24 cellular contexts compared by ENCODE assay signal in genomic region chr15:77807115-77807514, GRCh38.
DNase-seq lines count a peak whose midpoint lies in the region; TF ChIP-seq lines count a peak whose summit lies in the region.
"Had no signal": no experiment of that assay in that cellular context is flagged by ENCODE, and none has a peak within 500 bp of the region (broad histone marks: within the 10 kb centered on the region; RNA-seq: fewer than 3 reads in every experiment).

No MANE protein-coding gene starts in this region.

- H3K4me3 ChIP-seq in neuronal stem cell (ENCODE audit: low read length in 2 of 2): no peak overlapping the region
- H3K4me3 ChIP-seq: A549, GM23248 had no signal

- DNase-seq in NCI-H748 (lab: John Stamatoyannopoulos, UW; ENCODE audit: unreplicated experiment) (peak; percentile 9), NCI-H748 treated with DMSO at 0.1 percent for 48 hours (lab: John Stamatoyannopoulos, UW) (no peak), Daoy (ENCODE audit: low read depth) (peak; percentile 58), NCI-H1092 treated with DMSO at 0.1 percent for 48 hours (lab: John Stamatoyannopoulos, UW) (peak; percentile 28), neuronal stem cell (ENCODE audit: low spot score) (no peak), NCI-H2171 treated with DMSO at 0.1 percent for 48 hours (lab: John Stamatoyannopoulos, UW) (no peak), DMS53 treated with DMSO at 0.1 percent for 48 hours (lab: John Stamatoyannopoulos, UW; ENCODE audit: unreplicated experiment) (no peak), progenitor cell of endocrine pancreas (ENCODE audit: low spot score, unreplicated experiment) (no peak)
- DNase-seq: AML-193; Caco-2; CD4-positive, alpha-beta memory T cell; DND-41; GM23248; H9; Karpas-422; MV-4-11; NCI-H2029; NCI-H226; SHP77 treated with DMSO at 0.1 percent for 48 hours; SW 1271; T-helper 9 cell had no signal

- H3K4me2 ChIP-seq in neuronal stem cell (ENCODE audit: insufficient read depth, low read length, poor library complexity, severe bottlenecking): no peak overlapping the region
- H3K4me2 ChIP-seq: A549 had no signal

- H3K18ac ChIP-seq in neuronal stem cell (ENCODE audit: low read length): no peak overlapping the region

- no peak overlapping the region for H2BK12ac ChIP-seq in neuronal stem cell (ENCODE audit: low read length)

- H2AK5ac ChIP-seq in neuronal stem cell (ENCODE audit: low read depth, low read length): no peak overlapping the region

- H3K23ac ChIP-seq in neuronal stem cell (ENCODE audit: low read depth, low read length, poor library complexity): no peak overlapping the region

- H3K4me1 ChIP-seq in neuronal stem cell (ENCODE audit: control insufficient read depth in 2 of 2, insufficient read depth in 1 of 2, low read depth in 1 of 2, low read length in 2 of 2): peaks cover 3 to 24% of the 10 kb centered on the region in 2 donors
- H3K4me1 ChIP-seq: A549, Caco-2 had no signal

- no peak overlapping the region for H3K27ac ChIP-seq in neuronal stem cell (replicated peaks; ENCODE audit: low read length)
- H3K27ac ChIP-seq: A549, GM23248, RWPE1 had no signal

- H3K27me3 Mint-ChIP-seq in progenitor cell of endocrine pancreas: peaks cover 7% of the 10 kb centered on the region

- no peak overlapping the region for H2BK15ac ChIP-seq in neuronal stem cell (ENCODE audit: low read length)

- no peak overlapping the region for H3K4ac ChIP-seq in neuronal stem cell (ENCODE audit: low read length)

- no CpG with 5 or more reads among the region's 6 CpGs for WGBS in neuronal stem cell (ENCODE audit: extremely low coverage in 2 of 2, insufficient read length in 2 of 2, insufficient replicate concordance in 1 of 2), 2 donors

- H3K4me3 Mint-ChIP-seq in progenitor cell of endocrine pancreas (ENCODE audit: low read depth): no peak overlapping the region
- H3K4me3 Mint-ChIP-seq: CD4-positive, alpha-beta memory T cell; H9; T-helper 1 cell treated with Interleukin-12 subunit alpha and Interleukin-12 subunit beta and Interleukin-4 antibody, amounts not matched to agents 30 μg/mL and 1 μg/mL, for 36 hours had no signal

- H3K27me3 ChIP-seq in neuronal stem cell (ENCODE audit: control insufficient read depth in 3 of 3, insufficient read depth in 3 of 3, low read depth in 1 of 3, low read length in 3 of 3): peaks cover 0 to 50% (median 0%) of the 10 kb centered on the region in 3 experiments

- H3K9ac ChIP-seq in neuronal stem cell (ENCODE audit: low read depth, low read length, poor library complexity): no peak overlapping the region
- H3K9ac ChIP-seq: GM23248 had no signal

- H2BK120ac ChIP-seq in neuronal stem cell (ENCODE audit: low read depth, low read length): no peak overlapping the region

- TF ChIP-seq CTCF in progenitor cell of endocrine pancreas (IDR thresholded peaks at IDR 0.05; ENCODE audit: unreplicated experiment): no peak

- H3K9me3 ChIP-seq in neuronal stem cell (replicated peaks in 1 of 2; ENCODE audit: control insufficient read depth in 2 of 2, insufficient read depth in 1 of 2, low read depth in 1 of 2, low read length in 2 of 2): no peaks in the 10 kb centered on the region
- H3K9me3 ChIP-seq: A549, Caco-2 had no signal

- H3K14ac ChIP-seq in neuronal stem cell (ENCODE audit: low read length): no peak overlapping the region

- H4K8ac ChIP-seq in neuronal stem cell (ENCODE audit: low read depth, low read length): no peak overlapping the region

- H3K79me1 ChIP-seq in neuronal stem cell (ENCODE audit: low read depth, low read length): no peaks in the 10 kb centered on the region

- H3K9me3 Mint-ChIP-seq in progenitor cell of endocrine pancreas (ENCODE audit: low read depth): no peaks in the 10 kb centered on the region
- H3K9me3 Mint-ChIP-seq: CD4-positive, alpha-beta memory T cell; H9; T-helper 1 cell treated with Interleukin-12 subunit alpha and Interleukin-12 subunit beta and Interleukin-4 antibody, amounts not matched to agents 30 μg/mL and 1 μg/mL, for 36 hours had no signal

- no peak overlapping the region for H3K27ac Mint-ChIP-seq in progenitor cell of endocrine pancreas
- H3K27ac Mint-ChIP-seq: T-helper 1 cell treated with Interleukin-12 subunit alpha and Interleukin-12 subunit beta and Interleukin-4 antibody, amounts not matched to agents 30 μg/mL and 1 μg/mL, for 36 hours had no signal

- no peak overlapping the region for H4K91ac ChIP-seq in neuronal stem cell (ENCODE audit: low read depth, low read length, poor library complexity)

- H2AFZ ChIP-seq in neuronal stem cell (ENCODE audit: low read length): no peak overlapping the region
- H2AFZ ChIP-seq: GM23248 had no signal

- peak overlapping the region; percentile 54 for H2BK5ac ChIP-seq in neuronal stem cell (ENCODE audit: low read length)

- H3K36me3 ChIP-seq in neuronal stem cell (replicated peaks in 1 of 2; ENCODE audit: control insufficient read depth in 2 of 2, insufficient read depth in 2 of 2, low read length in 2 of 2): no peaks in the 10 kb centered on the region

- no peaks in the 10 kb centered on the region for H3K36me3 Mint-ChIP-seq in progenitor cell of endocrine pancreas (ENCODE audit: insufficient read depth)
- H3K36me3 Mint-ChIP-seq: CD4-positive, alpha-beta memory T cell had no signal

- peaks cover 36% of the 10 kb centered on the region for H3K4me1 Mint-ChIP-seq in progenitor cell of endocrine pancreas (ENCODE audit: low read depth)
- H3K4me1 Mint-ChIP-seq: CD4-positive, alpha-beta memory T cell had no signal

Comparison
In these comparisons a context has a peak if more than half of its experiments do, and no peak if none do; other contexts are left out.
1. DNase-seq: peak in NCI-H748 (single experiment), Daoy (single experiment) and NCI-H1092 treated with DMSO at 0.1 percent for 48 hours (single experiment); none in NCI-H748 treated with DMSO at 0.1 percent for 48 hours (single experiment), neuronal stem cell (single experiment), NCI-H2171 treated with DMSO at 0.1 percent for 48 hours (single experiment), DMS53 treated with DMSO at 0.1 percent for 48 hours (single experiment) and progenitor cell of endocrine pancreas (single experiment).